Comparison of ENCODE assay signal across 8 cellular contexts in genomic region chr18:44721748-44722147, GRCh38. TPM values are rescaled to one million over a fixed set of nuclear protein-coding genes. Genes with fewer than 3 reads are reported as not detected.
DNase-seq lines count a peak whose midpoint lies in the region; ATAC-seq and TF ChIP-seq lines count a peak whose summit lies in the region.
"Not testable (repeated sequence)": the region's sequence is repeated elsewhere in the genome, so short reads cannot be mapped to it uniquely, and the experiment has no call there.

No MANE protein-coding gene starts in this region.

- not testable (repeated sequence) for H3K9me3 ChIP-seq in OCI-LY1 (ENCODE audit: low read length); mucosa of descending colon

- not testable (repeated sequence) for H3K36me3 ChIP-seq in OCI-LY1 (ENCODE audit: insufficient read depth, low read length); mucosa of descending colon (ENCODE audit: low read depth)

- not testable (repeated sequence) for H4K20me1 ChIP-seq in OCI-LY1 (ENCODE audit: insufficient read depth, low read length)

- not testable (repeated sequence) for H3F3A ChIP-seq in OCI-LY1 (ENCODE audit: insufficient read depth, low read length)

- H3K4me2 ChIP-seq in OCI-LY1 (ENCODE audit: low read length): peak overlapping the region; percentile 56

- not testable (repeated sequence) for H3K79me2 ChIP-seq in OCI-LY1 (ENCODE audit: insufficient read depth, low read length)

- peak overlapping the region; percentile 93 for H3K27ac ChIP-seq in OCI-LY1 (ENCODE audit: low read depth, low read length, poor library complexity, severe bottlenecking)

- H3K4me1 ChIP-seq in OCI-LY1 (ENCODE audit: insufficient read depth, low read length, severe bottlenecking): peaks cover 59% of the 10 kb centered on the region
- H3K4me1 ChIP-seq in mucosa of descending colon (ENCODE audit: low read depth): peaks cover 15% of the 10 kb centered on the region

- peak overlapping the region; percentile 32; the same call in 1 of the 2 replicates for H3K9ac ChIP-seq in OCI-LY1 (ENCODE audit: low read length)

- not testable (repeated sequence) for H3K4me3 ChIP-seq in GM12865 (ENCODE audit: low read depth, low read length); mucosa of descending colon
- H3K4me3 ChIP-seq in OCI-LY1 (ENCODE audit: low read depth, low read length, poor library complexity, severe bottlenecking): peak overlapping the region; percentile 9

- not testable (repeated sequence) for H2AFZ ChIP-seq in OCI-LY1 (ENCODE audit: low read length)

- TF ChIP-seq CTCF in GM12865 (IDR thresholded peaks at IDR 0.05; ENCODE audit: insufficient read depth, low read depth, low read length, missing control alignments); OCI-LY1 (IDR thresholded peaks at IDR 0.05; ENCODE audit: low read length); mucosa of descending colon (IDR thresholded peaks at IDR 0.05): not testable (repeated sequence)

- ATAC-seq in GM18861 (IDR thresholded peaks at IDR 0.05; ENCODE audit: unreplicated experiment) (peak; percentile 41), GM19463 (IDR thresholded peaks at IDR 0.05; ENCODE audit: unreplicated experiment) (peak; percentile 47), GM21825 (IDR thresholded peaks at IDR 0.05; ENCODE audit: unreplicated experiment) (peak; percentile 44), HG03039 (IDR thresholded peaks at IDR 0.05; ENCODE audit: unreplicated experiment) (peak; percentile 28), HG03457 (IDR thresholded peaks at IDR 0.05; ENCODE audit: unreplicated experiment) (peak; percentile 31), mucosa of descending colon (peak; percentile 17)

- H3K27me3 ChIP-seq in OCI-LY1 (ENCODE audit: insufficient read depth, low read length): not testable (repeated sequence)

- peak; percentile 58 for DNase-seq in GM12865 (ENCODE audit: low read depth)
- DNase-seq in mucosa of descending colon: not testable (repeated sequence)

- intact Hi-C loops in mucosa of descending colon (cut with DNase I, micrococcal nuclease): not testable (repeated sequence)

- not testable (repeated sequence) for H3K9me2 ChIP-seq in OCI-LY1 (ENCODE audit: low read depth, low read length)

RNA-seq across cellular contexts. Expression of gene SETBP1, which starts 41.1 kb away (rescaled TPM):
- 10 to 100 TPM; 15.0 to 97.2 (median 17.8) TPM for total RNA-seq in mucosa of descending colon
